In genomic region chr11:122786896-122787295, GRCh38 we compare ENCODE assay signal across 33 cellular contexts. TPM values are rescaled to one million over a fixed set of nuclear protein-coding genes. Genes with fewer than 3 reads are reported as not detected.
"Had no signal": no experiment of that assay in that cellular context is flagged by ENCODE, and none has a peak within 500 bp of the region (broad histone marks: within the 10 kb centered on the region; RNA-seq: fewer than 3 reads in every experiment).

No MANE protein-coding gene starts in this region.

- H3K4me3 ChIP-seq: cardiac muscle cell, colonic mucosa, heart left ventricle, lung, skin epidermis, vagina had no signal

- H3K36me3 ChIP-seq: cardiac muscle cell, colonic mucosa, vagina had no signal

- H3K4me1 ChIP-seq: colonic mucosa had no signal

- H3K9me3 Mint-ChIP-seq: activated B cell treated with CpG ODN at 0.5 μM for 24 hours; activated naive CD4-positive, alpha-beta T cell treated with anti-CD3 and anti-CD28 coated beads, Interleukin-2, amount 50 U/mL, for 72 hours; activated T-cell treated with anti-CD3 and anti-CD28 coated beads, Interleukin-2, amount 50 U/mL, for 72 hours; mesothelial cell of epicardium; naive B cell; nephron progenitor cell; stimulated activated effector memory CD8-positive, alpha-beta T cell treated with anti-CD3 and anti-CD28 coated beads, Interleukin-12 subunit alpha, Interleukin-12 subunit beta, amount 100 ng/mL, for 72 hours; stimulated activated naive CD8-positive, alpha-beta T cell treated with anti-CD3 and anti-CD28 coated beads, Interleukin-15, amount 100 ng/mL, for 72 hours had no signal

- H3K27me3 ChIP-seq: cardiac muscle cell, colonic mucosa, neutrophil, vagina had no signal

- H3K9me3 ChIP-seq: colonic mucosa, heart left ventricle, neutrophil, vagina had no signal

- H3K27ac Mint-ChIP-seq: activated B cell treated with CpG ODN at 0.5 μM for 24 hours; activated naive CD4-positive, alpha-beta T cell treated with anti-CD3 and anti-CD28 coated beads, Interleukin-2, amount 50 U/mL, for 72 hours; activated T-cell treated with anti-CD3 and anti-CD28 coated beads, Interleukin-2, amount 50 U/mL, for 72 hours; mesothelial cell of epicardium; naive B cell; progenitor cell of endocrine pancreas; stimulated activated effector memory CD8-positive, alpha-beta T cell treated with anti-CD3 and anti-CD28 coated beads, Interleukin-12 subunit alpha, Interleukin-12 subunit beta, amount 100 ng/mL, for 72 hours; stimulated activated naive CD8-positive, alpha-beta T cell treated with anti-CD3 and anti-CD28 coated beads, Interleukin-15, amount 100 ng/mL, for 72 hours had no signal

- H3K4me3 Mint-ChIP-seq: activated B cell treated with CpG ODN at 0.5 μM for 24 hours; activated T-cell treated with anti-CD3 and anti-CD28 coated beads, Interleukin-2, amount 50 U/mL, for 72 hours; mesothelial cell of epicardium; nephron progenitor cell; stimulated activated effector memory CD8-positive, alpha-beta T cell treated with anti-CD3 and anti-CD28 coated beads, Interleukin-12 subunit alpha, Interleukin-12 subunit beta, amount 100 ng/mL, for 72 hours; stimulated activated naive CD8-positive, alpha-beta T cell treated with anti-CD3 and anti-CD28 coated beads, Interleukin-15, amount 100 ng/mL, for 72 hours had no signal

- ATAC-seq: activated naive CD4-positive, alpha-beta T cell treated with anti-CD3 and anti-CD28 coated beads, Interleukin-2, amount 50 U/mL, for 72 hours; activated T-cell treated with anti-CD3 and anti-CD28 coated beads, Interleukin-2, amount 50 U/mL, for 72 hours; heart left ventricle; left lobe of liver; sciatic nerve; SK-N-SH treated with all-trans-retinoic acid at 6 μM for 48 hours; stimulated activated effector memory CD8-positive, alpha-beta T cell treated with anti-CD3 and anti-CD28 coated beads, Interleukin-12 subunit alpha, Interleukin-12 subunit beta, amount 100 ng/mL, for 72 hours; stimulated activated naive CD8-positive, alpha-beta T cell treated with anti-CD3 and anti-CD28 coated beads, Interleukin-15, amount 100 ng/mL, for 72 hours had no signal

- H3K27ac ChIP-seq: cardiac muscle cell, colonic mucosa, heart left ventricle, neutrophil, vagina had no signal

- H3K36me3 Mint-ChIP-seq: activated naive CD4-positive, alpha-beta T cell treated with anti-CD3 and anti-CD28 coated beads, Interleukin-2, amount 50 U/mL, for 72 hours; mesothelial cell of epicardium had no signal

- DNase-seq: activated B cell treated with CpG ODN at 0.5 μM for 24 hours; activated CD4-positive, alpha-beta T cell treated with anti-CD3 and anti-CD28 coated beads, Interleukin-2, amount 50 U/mL, for 1 hour; activated naive CD4-positive, alpha-beta T cell; activated T-cell treated with anti-CD3 and anti-CD28 coated beads for 4 hours; activated T-cell treated with anti-CD3 and anti-CD28 coated beads, Interleukin-2, amount 50 U/mL, for 72 hours; cerebellar nuclear complex; colonic mucosa; effector CD8-positive, alpha-beta T cell; foreskin fibroblast; heart left ventricle; hypothalamus; naive B cell; nephron progenitor cell; stimulated activated CD4-positive, alpha-beta T cell treated with anti-CD3 and anti-CD28 coated beads, Interleukin-4, amount 100 ng/mL, for 24 hours; stimulated activated naive CD8-positive, alpha-beta T cell treated with anti-CD3 and anti-CD28 coated beads, Interleukin-15, amount 100 ng/mL, for 72 hours; T-helper 2 cell; trophoblast cell had no signal

- H3K4me1 Mint-ChIP-seq: activated B cell treated with CpG ODN at 0.5 μM for 24 hours; naive B cell; stimulated activated effector memory CD8-positive, alpha-beta T cell treated with anti-CD3 and anti-CD28 coated beads, Interleukin-12 subunit alpha, Interleukin-12 subunit beta, amount 100 ng/mL, for 72 hours had no signal

- H3K27me3 Mint-ChIP-seq: activated B cell treated with CpG ODN at 0.5 μM for 24 hours; naive B cell; stimulated activated naive CD8-positive, alpha-beta T cell treated with anti-CD3 and anti-CD28 coated beads, Interleukin-15, amount 100 ng/mL, for 72 hours had no signal

RNA-seq across cellular contexts. Expression of gene CRTAM, which starts 51.4 kb away (rescaled TPM):
- total RNA-seq: activated B cell treated with CpG ODN at 0.5 μM for 24 hours, cardiac muscle cell, colonic mucosa, dermis microvascular lymphatic vessel endothelial cell, kidney epithelial cell, left lobe of liver, mesothelial cell of epicardium, osteocyte, progenitor cell of endocrine pancreas, renal cortical epithelial cell, vagina had no signal
